In the genomic region with DNA sequence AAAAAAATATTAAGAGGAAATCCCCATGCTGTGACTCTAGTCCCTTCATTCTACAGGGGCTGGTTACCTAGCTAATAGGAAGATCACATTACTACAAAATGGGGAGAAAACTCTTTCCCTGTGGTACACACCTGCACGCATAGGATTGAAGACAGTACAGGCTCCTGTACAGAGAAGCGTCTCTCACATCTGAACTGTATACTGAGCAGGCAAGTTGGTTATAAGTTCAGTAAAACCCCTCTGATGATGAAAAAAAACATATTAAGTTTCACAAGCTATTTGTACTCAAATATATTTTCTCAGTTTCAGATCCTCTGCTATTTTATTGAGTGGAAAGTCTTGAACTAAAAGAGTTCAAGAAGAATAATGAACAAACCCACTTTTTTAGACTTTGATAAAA, we compare ENCODE assay signal across 30 cellular contexts.
DNase-seq lines count a peak whose midpoint lies in the region; ATAC-seq, FAIRE-seq and TF ChIP-seq lines count a peak whose summit lies in the region.
"Had no signal": no experiment of that assay in that cellular context is flagged by ENCODE, and none has a peak within 500 bp of the region (broad histone marks: within the 10 kb centered on the region; RNA-seq: fewer than 3 reads in every experiment).

No MANE protein-coding gene starts in this region.

- no peak for TF ChIP-seq CTCF in pancreas (IDR thresholded peaks at IDR 0.05)

- FAIRE-seq in pancreas (lab: Jason Lieb, UNC): peak; percentile 75
- FAIRE-seq: GM12878, keratinocyte had no signal

- ATAC-seq in GM18517 (IDR thresholded peaks at IDR 0.05; ENCODE audit: unreplicated experiment) (peak; percentile 67), HG02798 (IDR thresholded peaks at IDR 0.05; ENCODE audit: poor library complexity, unreplicated experiment) (peak; percentile 37), HG03439 (IDR thresholded peaks at IDR 0.05; ENCODE audit: unreplicated experiment) (peak; percentile 47), pancreas (no peak), HG03571 (IDR thresholded peaks at IDR 0.05; ENCODE audit: unreplicated experiment) (no peak)
- ATAC-seq: esophagus mucosa, GM12878, heart left ventricle, right lobe of liver, Right ventricle myocardium inferior, WTC11 had no signal

- WGBS in pancreas, 2 donors: 73 to 83% methylated on average over 2 of the region's 2 CpGs

- H3K36me3 ChIP-seq in pancreas: no peaks in the 10 kb centered on the region
- H3K36me3 ChIP-seq: heart left ventricle, right lobe of liver, spleen, thyroid gland had no signal

- DNase-seq in pancreas (no peak), NCI-H146 treated with DMSO at 0.1 percent for 48 hours (lab: John Stamatoyannopoulos, UW; ENCODE audit: unreplicated experiment) (no peak)
- no peak for DNase-seq in stimulated activated CD4-positive, alpha-beta T cell treated with anti-CD3 and anti-CD28 coated beads, Interleukin-2, amount 100 ng/mL, for 24 hours
- DNase-seq: activated CD4-positive, alpha-beta T cell treated with anti-CD3 and anti-CD28 coated beads, Interleukin-2, amount 10 ng/mL, durations not matched to agents 7 days and 5 days; activated naive CD4-positive, alpha-beta T cell; activated T-cell treated with anti-CD3 and anti-CD28 coated beads, Interleukin-2, amount 50 U/mL, for 48 hours; CD8-positive, alpha-beta memory T cell; EL; H7; heart left ventricle; midbrain; naive B cell; NCI-H2029; NCI-H524; NK-92 treated with Interleukin-12 subunit alpha and Interleukin-12 subunit beta, amount 100 ng/mL, for 24 hours; PC-9; right lobe of liver; SK-N-SH; spleen; thyroid gland had no signal

- H3K27ac ChIP-seq in pancreas: no peak overlapping the region
- H3K27ac ChIP-seq: heart left ventricle, HL-60, PC-9, right lobe of liver, spleen, thyroid gland had no signal

- H3K4me3 ChIP-seq in pancreas: no peak overlapping the region
- H3K4me3 ChIP-seq: GM12878, heart left ventricle, PC-9, right lobe of liver, spleen, thyroid gland had no signal

- intact Hi-C loops in pancreas (cut with DNase I): no loop called here

- no peaks in the 10 kb centered on the region for H3K27me3 ChIP-seq in pancreas
- H3K27me3 ChIP-seq: right lobe of liver, thyroid gland had no signal

- H3K9me3 ChIP-seq in pancreas: no peaks in the 10 kb centered on the region
- H3K9me3 ChIP-seq: right lobe of liver, SK-N-SH, thyroid gland had no signal

- no peaks in the 10 kb centered on the region for H3K4me1 ChIP-seq in pancreas
- H3K4me1 ChIP-seq: heart left ventricle, right lobe of liver, spleen, thyroid gland had no signal

Comparison
In these comparisons a context has a peak if more than half of its experiments do, and no peak if none do; other contexts are left out.
1. ATAC-seq: peak in GM18517 (single experiment), HG02798 (single experiment) and HG03439 (single experiment); none in pancreas (0 of 4) and HG03571 (single experiment).